Comparison of ENCODE assay signal across 20 cellular contexts in the genomic region with DNA sequence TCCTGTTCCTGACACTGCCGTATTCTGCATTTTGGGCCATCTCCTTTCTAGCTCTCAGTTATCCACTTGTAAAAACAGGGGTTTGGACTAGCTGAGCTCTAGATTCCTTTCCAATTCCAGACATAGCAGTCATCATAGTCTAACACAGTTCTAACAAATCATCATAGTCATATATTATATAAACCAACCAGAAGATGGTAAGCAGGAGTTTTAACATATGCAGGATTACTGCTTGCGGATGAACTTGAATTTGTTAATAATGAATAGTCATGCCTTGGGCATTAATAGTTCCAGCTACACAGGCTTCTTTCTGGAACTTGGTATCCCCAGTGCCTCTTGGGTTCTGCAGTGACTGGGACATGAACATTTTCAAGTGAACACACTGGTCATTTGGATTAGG. TPM values are rescaled to one million over a fixed set of nuclear protein-coding genes. Genes with fewer than 3 reads are reported as not detected.
DNase-seq lines count a peak whose midpoint lies in the region; ATAC-seq and TF ChIP-seq lines count a peak whose summit lies in the region.
"Had no signal": no experiment of that assay in that cellular context is flagged by ENCODE, and none has a peak within 500 bp of the region (broad histone marks: within the 10 kb centered on the region; RNA-seq: fewer than 3 reads in every experiment).

No MANE protein-coding gene starts in this region.

- no peaks in the 10 kb centered on the region for H3K27me3 Mint-ChIP-seq in type B pancreatic cell
- H3K27me3 Mint-ChIP-seq: dendritic cell treated with granulocyte-macrophage colony-stimulating factor and Interleukin-4, amounts not matched to agents 40 ng/mL and 50 ng/mL, for 4 days had no signal

- peaks cover 26% of the 10 kb centered on the region for H3K4me1 ChIP-seq in rectal smooth muscle tissue (ENCODE audit: control insufficient read depth, insufficient read depth, low read length)
- H3K4me1 ChIP-seq: BE2C, foreskin keratinocyte had no signal

- H3K4me3 ChIP-seq in rectal smooth muscle tissue (ENCODE audit: low read length): no peak overlapping the region
- H3K4me3 ChIP-seq: MG63 had no signal

- peaks cover 7% of the 10 kb centered on the region for H3K9me3 Mint-ChIP-seq in type B pancreatic cell
- H3K9me3 Mint-ChIP-seq: activated T-helper 17 cell treated with anti-CD3 and anti-CD28 coated beads, Interleukin-2, amount 50 U/mL, for 72 hours had no signal

- DNase-seq in AG08395 (ENCODE audit: low spot score) (peak; percentile 19), astrocyte of the hippocampus (ENCODE audit: low read depth, low spot score) (peak; percentile 11), iris pigment epithelial cell (ENCODE audit: low read depth) (peak; percentile 85), COR-L47 (lab: John Stamatoyannopoulos, UW) (no peak), type B pancreatic cell (ENCODE audit: extremely low spot score, unreplicated experiment) (no peak), NCI-H128 (lab: John Stamatoyannopoulos, UW; ENCODE audit: unreplicated experiment) (no peak)
- DNase-seq: amniotic stem cell, BE2C, foreskin keratinocyte, GOT3, MG63, NCI-H187 treated with DMSO at 0.1 percent for 48 hours, NCI-H526 treated with DMSO at 0.1 percent for 48 hours, posterior cingulate gyrus had no signal

- no peaks in the 10 kb centered on the region for H3K27me3 ChIP-seq in rectal smooth muscle tissue (ENCODE audit: control insufficient read depth, insufficient read depth, low read length)
- H3K27me3 ChIP-seq: BE2C, MG63 had no signal

- TF ChIP-seq CTCF in type B pancreatic cell (conservative IDR thresholded peaks at IDR 0.05): no peak

- H3K9ac ChIP-seq in rectal smooth muscle tissue (ENCODE audit: low read length): no peak overlapping the region

- no peak for ATAC-seq in HG03442 (IDR thresholded peaks at IDR 0.05; ENCODE audit: unreplicated experiment)
- ATAC-seq: activated T-helper 17 cell treated with anti-CD3 and anti-CD28 coated beads, Interleukin-2, amount 50 U/mL, for 72 hours; foreskin keratinocyte; Panc1 had no signal

- H3K27ac ChIP-seq in rectal smooth muscle tissue (ENCODE audit: low read depth, low read length): peak overlapping the region; percentile 72
- H3K27ac ChIP-seq: foreskin keratinocyte had no signal

- H3K4me1 Mint-ChIP-seq in type B pancreatic cell (ENCODE audit: unreplicated experiment): peaks cover 28% of the 10 kb centered on the region
- H3K4me1 Mint-ChIP-seq: activated T-helper 17 cell treated with anti-CD3 and anti-CD28 coated beads, Interleukin-2, amount 50 U/mL, for 72 hours had no signal

- no peaks in the 10 kb centered on the region for H3K36me3 Mint-ChIP-seq in type B pancreatic cell

- H3K4me3 Mint-ChIP-seq in type B pancreatic cell: no peak overlapping the region
- H3K4me3 Mint-ChIP-seq: activated T-helper 17 cell treated with anti-CD3 and anti-CD28 coated beads, Interleukin-2, amount 50 U/mL, for 72 hours; dendritic cell treated with granulocyte-macrophage colony-stimulating factor and Interleukin-4, amounts not matched to agents 40 ng/mL and 50 ng/mL, for 4 days had no signal

- no peak overlapping the region for H3K27ac Mint-ChIP-seq in type B pancreatic cell
- H3K27ac Mint-ChIP-seq: activated T-helper 17 cell treated with anti-CD3 and anti-CD28 coated beads, Interleukin-2, amount 50 U/mL, for 72 hours; dendritic cell treated with granulocyte-macrophage colony-stimulating factor and Interleukin-4, amounts not matched to agents 40 ng/mL and 50 ng/mL, for 4 days had no signal

- peaks cover 3% of the 10 kb centered on the region for H3K36me3 ChIP-seq in rectal smooth muscle tissue (ENCODE audit: control insufficient read depth, insufficient read depth, low read length)
- H3K36me3 ChIP-seq: BE2C had no signal

RNA-seq across cellular contexts. Expression of gene MASP1, which starts 26.6 kb away (rescaled TPM):
- 1.6 and 1.7 TPM in 2 replicates for total RNA-seq in type B pancreatic cell (ENCODE audit: low replicate concordance)
- total RNA-seq: activated T-helper 17 cell treated with anti-CD3 and anti-CD28 coated beads, Interleukin-2, amount 50 U/mL, for 72 hours; foreskin keratinocyte; mononuclear cell had no signal

Comparison
In these comparisons a context has a peak if more than half of its experiments do, and no peak if none do; other contexts are left out.
1. DNase-seq: peak in AG08395 (single experiment), astrocyte of the hippocampus (single experiment) and iris pigment epithelial cell (single experiment); none in COR-L47 (single experiment), type B pancreatic cell (single experiment) and NCI-H128 (single experiment).